In the genomic region with DNA sequence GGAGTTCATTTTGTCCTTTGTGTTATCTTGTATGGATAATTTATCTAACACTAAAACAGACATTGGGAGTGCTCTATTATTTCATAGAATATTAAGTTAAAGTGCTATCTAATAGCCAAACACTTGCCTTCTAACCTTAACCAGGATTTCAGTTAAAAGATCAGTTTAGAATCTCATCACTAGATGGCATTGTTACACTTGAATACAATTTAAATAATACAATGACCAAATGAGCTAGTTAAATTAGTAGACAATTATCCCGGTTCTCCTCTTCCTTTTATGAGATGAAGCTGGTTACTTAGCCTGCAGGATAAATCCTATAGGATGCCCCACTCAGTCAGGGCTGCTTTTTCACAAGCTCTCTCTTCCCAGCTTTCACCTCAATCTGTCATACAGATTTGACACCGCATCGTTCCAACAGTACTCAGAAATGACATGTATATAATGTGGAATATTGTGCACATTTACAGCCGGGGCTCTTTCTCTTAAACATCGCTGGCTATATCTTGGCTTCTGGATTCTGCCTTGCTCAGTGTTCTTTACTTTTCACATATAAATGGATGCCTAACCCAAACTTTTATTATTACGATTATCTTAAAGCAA, we compare ENCODE assay signal across 8 cellular contexts.
A peak's percentile ranks its signal among the peaks of the same experiment; 100 is the strongest.
DNase-seq lines count a peak whose midpoint lies in the region; ATAC-seq, FAIRE-seq and TF ChIP-seq lines count a peak whose summit lies in the region.

No MANE protein-coding gene starts in this region.

- peak; percentile 66 for DNase-seq in DMS53 (lab: John Stamatoyannopoulos, UW)
- DNase-seq in PC-3 = peak; percentile 63
- peak; percentile 30 to 63 for DNase-seq in fibroblast of lung (ENCODE audit: low read depth in 2 of 2)
- DNase-seq in urothelium cell line (ENCODE audit: low spot score) = peak; percentile 6
- no peak for DNase-seq in head of caudate nucleus

- no peaks in the 10 kb centered on the region for H3K27me3 ChIP-seq in PC-3 (ENCODE audit: low read length)
- H3K27me3 ChIP-seq in fibroblast of lung (ENCODE audit: control insufficient read depth, insufficient read depth, low read length) = no peaks in the 10 kb centered on the region

- no TSS peak for BruUV-seq in PC-3 (replicated peaks; lab: Mats Ljungman, UMichigan)

- H3K4me2 ChIP-seq in PC-3 (ENCODE audit: low read length) (no peak overlapping the region), fibroblast of lung (ENCODE audit: extremely low read depth, insufficient read depth, low read length) (no peak overlapping the region)

- TF ChIP-seq CTCF in PC-3 (conservative IDR thresholded peaks at IDR 0.05; ENCODE audit: low read depth, low read length) = peak; percentile 68
- TF ChIP-seq CTCF in fibroblast of lung (conservative IDR thresholded peaks at IDR 0.05 in 1 of 2, IDR thresholded peaks at IDR 0.05 in 1 of 2; ENCODE audit: low read depth in 1 of 2, low read length in 2 of 2) = peak in 1 of 2 donors; percentile 42

- H3K9me2 ChIP-seq in PC-3 (replicated peaks; ENCODE audit: low read length) = no peaks in the 10 kb centered on the region

- CTCF ChIA-PET in PC-3 (lab: Charles Lee) = interaction anchor here (0.5 to 1.8 kb wide), 4 partner anchors 375 to 1403 kb away, joined by 3 to 9 read pairs (median 3); no protein-coding TSS in a partner anchor

- no peaks in the 10 kb centered on the region for H3F3A ChIP-seq in PC-3 (ENCODE audit: low read length, unreplicated experiment)

- no peaks in the 10 kb centered on the region for H3K36me3 ChIP-seq in PC-3 (ENCODE audit: low read depth, low read length)
- H3K36me3 ChIP-seq in fibroblast of lung (ENCODE audit: control insufficient read depth, insufficient read depth, low read length) = no peaks in the 10 kb centered on the region

- H3K9me3 ChIP-seq in PC-3 (ENCODE audit: low read length) = no peaks in the 10 kb centered on the region
- H3K9me3 ChIP-seq in fibroblast of lung (ENCODE audit: control insufficient read depth, insufficient read depth, low read depth, low read length) = no peaks in the 10 kb centered on the region

- POLR2A ChIA-PET in PC-3 (lab: Charles Lee; ENCODE audit: unreplicated experiment) = interaction anchor here (0.5 to 0.6 kb wide), 2 partner anchors 9 to 965 kb away, joined by 4 read pairs; no protein-coding TSS in a partner anchor

- H3K4me1 ChIP-seq in PC-3 (ENCODE audit: insufficient read depth, low read length) (no peaks in the 10 kb centered on the region), fibroblast of lung (ENCODE audit: control insufficient read depth, extremely low read depth, insufficient read depth, low read length) (no peaks in the 10 kb centered on the region)

- intact Hi-C loops in PC-3 (cut with micrococcal nuclease) = loop anchor here (1.0 to 10.0 kb wide), 6 partner anchors 285 to 1212 kb away; no protein-coding TSS in a partner anchor
- intact Hi-C loops in head of caudate nucleus (cut with DNase I) = loop anchor here (10.0 kb wide), 1 partner anchor 1818 kb away; no protein-coding TSS in a partner anchor

- H3K79me2 ChIP-seq in PC-3 (ENCODE audit: low read length) (no peaks in the 10 kb centered on the region), fibroblast of lung (ENCODE audit: control insufficient read depth, insufficient read depth, low read length) (no peaks in the 10 kb centered on the region)

- no peak overlapping the region for H3K9ac ChIP-seq in PC-3 (ENCODE audit: low read length)
- no peak overlapping the region for H3K9ac ChIP-seq in fibroblast of lung (ENCODE audit: insufficient read depth, low read length)

- H3K27ac ChIP-seq in PC-3 (ENCODE audit: low read length) (no peak overlapping the region), fibroblast of lung (ENCODE audit: insufficient read depth, low read length) (no peak overlapping the region)

- ATAC-seq in HG03442 (IDR thresholded peaks at IDR 0.05; ENCODE audit: unreplicated experiment) (peak; percentile 43), PC-3 (peak; percentile 38; the same call in 1 of the 2 replicates), HG03135 (IDR thresholded peaks at IDR 0.05; ENCODE audit: unreplicated experiment) (no peak), HG03025 (IDR thresholded peaks at IDR 0.05; ENCODE audit: low FRiP score, unreplicated experiment) (no peak)

- H4K20me1 ChIP-seq in PC-3 (ENCODE audit: low read length) (no peaks in the 10 kb centered on the region), fibroblast of lung (ENCODE audit: control insufficient read depth, extremely low read depth, insufficient read depth, low read length) (no peaks in the 10 kb centered on the region)

- H3K4me3 ChIP-seq in PC-3 (ENCODE audit: low read length) = no peak overlapping the region
- H3K4me3 ChIP-seq in fibroblast of lung (replicated peaks in 1 of 4; ENCODE audit: control extremely low read depth in 1 of 4, insufficient read depth in 1 of 4, low read depth in 3 of 4, low read length in 4 of 4) = no peak overlapping the region

- H2AFZ ChIP-seq in PC-3 (ENCODE audit: low read length) = no peak overlapping the region
- no peak overlapping the region for H2AFZ ChIP-seq in fibroblast of lung (ENCODE audit: low read length)

- FAIRE-seq in urothelium cell line (lab: Jason Lieb, UNC) = no peak

Comparison
In these comparisons a context has a peak if more than half of its experiments do, and no peak if none do; other contexts are left out.
1. DNase-seq: peak in DMS53 (single experiment), PC-3 (single experiment), fibroblast of lung (2 of 2) and urothelium cell line (single experiment); none in head of caudate nucleus (0 of 42).
2. ATAC-seq: peak in HG03442 (single experiment) and PC-3 (single experiment); none in HG03135 (single experiment) and HG03025 (single experiment).